In genomic region chr1:100893718-100894117, GRCh38 we compare ENCODE assay signal across 9 cellular contexts. TPM values are rescaled to one million over a fixed set of nuclear protein-coding genes. Genes with fewer than 3 reads are reported as not detected.
A peak's percentile ranks its signal among the peaks of the same experiment; 100 is the strongest.
DNase-seq lines count a peak whose midpoint lies in the region; ATAC-seq and TF ChIP-seq lines count a peak whose summit lies in the region.
"Had no signal": no experiment of that assay in that cellular context is flagged by ENCODE, and none has a peak within 500 bp of the region (broad histone marks: within the 10 kb centered on the region; RNA-seq: fewer than 3 reads in every experiment).

No MANE protein-coding gene starts in this region.

- H3K36me3 Mint-ChIP-seq in CD4-positive, CD25-positive, alpha-beta regulatory T cell = peaks cover 16% of the 10 kb centered on the region
- H3K36me3 Mint-ChIP-seq in IgD-negative memory B cell = peaks cover 3% of the 10 kb centered on the region
- H3K36me3 Mint-ChIP-seq in naive thymus-derived CD4-positive, alpha-beta T cell = peaks cover 15 to 28% (median 20%) of the 10 kb centered on the region in 5 donors

- peaks cover 4 to 18% of the 10 kb centered on the region in 2 experiments for H3K9me3 ChIP-seq in CD4-positive, CD25-positive, alpha-beta regulatory T cell (ENCODE audit: control insufficient read depth in 2 of 2, low read length in 2 of 2)
- H3K9me3 ChIP-seq in breast epithelium = peaks cover 7 to 14% of the 10 kb centered on the region in 2 donors
- peaks cover 0 to 11% (median 6%) of the 10 kb centered on the region in 3 experiments for H3K9me3 ChIP-seq in naive thymus-derived CD4-positive, alpha-beta T cell (ENCODE audit: control insufficient read depth in 2 of 3, low read length in 3 of 3)

- peaks cover 32% of the 10 kb centered on the region for H3K4me1 ChIP-seq in CD4-positive, CD25-positive, alpha-beta regulatory T cell (ENCODE audit: control insufficient read depth, insufficient read depth, low read length, poor library complexity, severe bottlenecking)
- H3K4me1 ChIP-seq in breast epithelium = peaks cover 0 to 8% of the 10 kb centered on the region in 2 donors
- peaks cover 7 to 10% of the 10 kb centered on the region in 2 donors for H3K4me1 ChIP-seq in naive thymus-derived CD4-positive, alpha-beta T cell (ENCODE audit: control insufficient read depth in 2 of 2, insufficient read depth in 2 of 2, low read length in 2 of 2)

- intact Hi-C loops in breast epithelium (cut with DNase I; ENCODE audit: low total_unique reads) = no loop called here
- intact Hi-C loops in naive thymus-derived CD4-positive, alpha-beta T cell (cut with micrococcal nuclease) = loop anchor here (2.0 to 10.0 kb wide), 5 partner anchors 19 to 929 kb away; partner anchors contain the start of genes CDC14A (in 1 of the 2) and SLC35A3 (in 1 of the 2)

- peak overlapping the region; percentile 42 to 86 (median 66) for H3K4me3 Mint-ChIP-seq in CD4-positive, CD25-positive, alpha-beta regulatory T cell
- peak overlapping the region in 3 of 4 donors; percentile 58 to 86 (median 70) for H3K4me3 Mint-ChIP-seq in IgD-negative memory B cell
- peak overlapping the region; percentile 27 to 72 (median 46) for H3K4me3 Mint-ChIP-seq in naive thymus-derived CD4-positive, alpha-beta T cell

- DNase-seq in CD4-positive, CD25-positive, alpha-beta regulatory T cell = no peak
- DNase-seq in breast epithelium (ENCODE audit: low spot score in 2 of 2) (no peak), GF-D8 (lab: John Stamatoyannopoulos, UW) (no peak), RKO (ENCODE audit: low spot score) (no peak), NCI-H2196 treated with DMSO at 0.1 percent for 48 hours (lab: John Stamatoyannopoulos, UW; ENCODE audit: unreplicated experiment) (no peak)
- no peak for DNase-seq in naive thymus-derived CD4-positive, alpha-beta T cell
- DNase-seq: activated effector memory CD4-positive, alpha-beta T cell treated with Interleukin-2 at 50 U/mL for 16 hours had no signal

- no peaks in the 10 kb centered on the region for H3K27me3 ChIP-seq in CD4-positive, CD25-positive, alpha-beta regulatory T cell (ENCODE audit: control insufficient read depth, insufficient read depth, low read length)
- no peaks in the 10 kb centered on the region for H3K27me3 ChIP-seq in breast epithelium
- no peaks in the 10 kb centered on the region for H3K27me3 ChIP-seq in naive thymus-derived CD4-positive, alpha-beta T cell (ENCODE audit: control insufficient read depth in 2 of 2, insufficient read depth in 2 of 2, low read length in 2 of 2)

- POLR2A ChIA-PET in naive thymus-derived CD4-positive, alpha-beta T cell (lab: Charles Lee) = interaction anchor here (1.2 to 3.1 kb wide), 3 partner anchors 8 to 13 kb away, joined by 3 to 10 read pairs (median 5); no protein-coding TSS in a partner anchor

- peaks cover 5% of the 10 kb centered on the region for H3K36me3 ChIP-seq in CD4-positive, CD25-positive, alpha-beta regulatory T cell (ENCODE audit: control insufficient read depth, insufficient read depth, low read length)
- H3K36me3 ChIP-seq in breast epithelium = no peaks in the 10 kb centered on the region
- H3K36me3 ChIP-seq in naive thymus-derived CD4-positive, alpha-beta T cell (ENCODE audit: control insufficient read depth in 2 of 3, insufficient read depth in 3 of 3, low read length in 3 of 3) = peaks cover 0 to 11% (median 0%) of the 10 kb centered on the region in 3 experiments

- no peak for ATAC-seq in CD4-positive, CD25-positive, alpha-beta regulatory T cell (ENCODE audit: low read depth in 2 of 2)
- ATAC-seq in naive thymus-derived CD4-positive, alpha-beta T cell = no peak
- no peak for ATAC-seq in HG02852 (IDR thresholded peaks at IDR 0.05; ENCODE audit: unreplicated experiment)

- peaks cover 6% of the 10 kb centered on the region for H3K27me3 Mint-ChIP-seq in CD4-positive, CD25-positive, alpha-beta regulatory T cell
- no peaks in the 10 kb centered on the region for H3K27me3 Mint-ChIP-seq in IgD-negative memory B cell
- H3K27me3 Mint-ChIP-seq in naive thymus-derived CD4-positive, alpha-beta T cell = no peaks in the 10 kb centered on the region

- no peak for TF ChIP-seq CTCF in breast epithelium (IDR thresholded peaks at IDR 0.05)

- H3K9me3 Mint-ChIP-seq in CD4-positive, CD25-positive, alpha-beta regulatory T cell = peaks cover 0 to 20% (median 7%) of the 10 kb centered on the region in 7 donors
- H3K9me3 Mint-ChIP-seq in IgD-negative memory B cell = peaks cover 0 to 7% (median 5%) of the 10 kb centered on the region in 3 donors
- H3K9me3 Mint-ChIP-seq in naive thymus-derived CD4-positive, alpha-beta T cell = peaks cover 0 to 23% (median 14%) of the 10 kb centered on the region in 11 donors

- peaks cover 12 to 53% (median 30%) of the 10 kb centered on the region in 4 donors for H3K4me1 Mint-ChIP-seq in CD4-positive, CD25-positive, alpha-beta regulatory T cell
- peaks cover 13 to 23% (median 13%) of the 10 kb centered on the region in 3 donors for H3K4me1 Mint-ChIP-seq in IgD-negative memory B cell
- peaks cover 10 to 44% (median 35%) of the 10 kb centered on the region in 7 donors for H3K4me1 Mint-ChIP-seq in naive thymus-derived CD4-positive, alpha-beta T cell

- H3K27ac Mint-ChIP-seq in CD4-positive, CD25-positive, alpha-beta regulatory T cell = no peak overlapping the region
- peak overlapping the region in 1 of 3 donors; percentile 57 for H3K27ac Mint-ChIP-seq in IgD-negative memory B cell
- H3K27ac Mint-ChIP-seq in naive thymus-derived CD4-positive, alpha-beta T cell = peak overlapping the region in 2 of 9 donors; percentile 38 to 62

- CTCF ChIA-PET in naive thymus-derived CD4-positive, alpha-beta T cell (lab: Charles Lee) = interaction anchor here (0.8 to 1.5 kb wide), 2 partner anchors 8 to 438 kb away, joined by 3 to 4 read pairs; no protein-coding TSS in a partner anchor

- no peak for TF ChIP-seq POLR2A in breast epithelium (IDR thresholded peaks at IDR 0.05)

- no peak overlapping the region for H3K4me3 ChIP-seq in CD4-positive, CD25-positive, alpha-beta regulatory T cell (ENCODE audit: low read depth, low read length)
- H3K4me3 ChIP-seq in breast epithelium = peak overlapping the region in 2 of 3 donors; percentile 85 to 86
- no peak overlapping the region for H3K4me3 ChIP-seq in naive thymus-derived CD4-positive, alpha-beta T cell (ENCODE audit: low read length)

- no peak overlapping the region for H3K27ac ChIP-seq in CD4-positive, CD25-positive, alpha-beta regulatory T cell (ENCODE audit: insufficient read depth, low read length, poor library complexity, severe bottlenecking)
- no peak overlapping the region for H3K27ac ChIP-seq in breast epithelium
- peak overlapping the region; percentile 95 for H3K27ac ChIP-seq in naive thymus-derived CD4-positive, alpha-beta T cell (ENCODE audit: low read depth, low read length)

RNA-seq across cellular contexts. Expression of gene EXTL2, which starts 0.9 kb away (rescaled TPM):
- 1.6 TPM for total RNA-seq in CD4-positive, CD25-positive, alpha-beta regulatory T cell
- polyA plus RNA-seq in CD4-positive, CD25-positive, alpha-beta regulatory T cell = 1 to 10 TPM in 2 of 4 donors, under 1 TPM in 2; 0.91 to 2.7 (median 1.3) TPM
- polyA plus RNA-seq in IgD-negative memory B cell = 2.6 TPM
- total RNA-seq in breast epithelium = 10 to 100 TPM in 2 of 3 donors, 1 to 10 TPM in 1; 8.3 to 17.0 (median 15.4) TPM
- total RNA-seq in naive thymus-derived CD4-positive, alpha-beta T cell = 1 to 10 TPM; 1.5 to 4.6 (median 3.2) TPM
- 1 to 10 TPM; 2.3 to 3.7 TPM for polyA plus RNA-seq in naive thymus-derived CD4-positive, alpha-beta T cell

RNA-seq across cellular contexts. Expression of gene SLC30A7, which starts 2.2 kb away (rescaled TPM):
- total RNA-seq in CD4-positive, CD25-positive, alpha-beta regulatory T cell = 29.1 TPM
- polyA plus RNA-seq in CD4-positive, CD25-positive, alpha-beta regulatory T cell = 10 to 100 TPM; 12.8 to 16.8 (median 13.9) TPM
- 8.3 TPM for polyA plus RNA-seq in IgD-negative memory B cell
- 10 to 100 TPM; 19.5 to 33.8 (median 25.9) TPM for total RNA-seq in breast epithelium
- total RNA-seq in naive thymus-derived CD4-positive, alpha-beta T cell = 10 to 100 TPM; 29.9 to 44.5 (median 38.8) TPM
- polyA plus RNA-seq in naive thymus-derived CD4-positive, alpha-beta T cell = 10 to 100 TPM in 1 of 2 donors, 1 to 10 TPM in 1; 9.0 to 12.9 TPM

Comparison
In these comparisons a context has a peak if more than half of its experiments do, and no peak if none do; other contexts are left out.
1. H3K4me3 ChIP-seq: peak in breast epithelium (2 of 3); none in CD4-positive, CD25-positive, alpha-beta regulatory T cell (single experiment) and naive thymus-derived CD4-positive, alpha-beta T cell (single experiment).
2. Peak in every context shown above with its lines, with median percentiles within 50 percentile points of each other: H3K4me3 Mint-ChIP-seq.